Comparison of ENCODE assay signal across 13 cellular contexts in the genomic region with DNA sequence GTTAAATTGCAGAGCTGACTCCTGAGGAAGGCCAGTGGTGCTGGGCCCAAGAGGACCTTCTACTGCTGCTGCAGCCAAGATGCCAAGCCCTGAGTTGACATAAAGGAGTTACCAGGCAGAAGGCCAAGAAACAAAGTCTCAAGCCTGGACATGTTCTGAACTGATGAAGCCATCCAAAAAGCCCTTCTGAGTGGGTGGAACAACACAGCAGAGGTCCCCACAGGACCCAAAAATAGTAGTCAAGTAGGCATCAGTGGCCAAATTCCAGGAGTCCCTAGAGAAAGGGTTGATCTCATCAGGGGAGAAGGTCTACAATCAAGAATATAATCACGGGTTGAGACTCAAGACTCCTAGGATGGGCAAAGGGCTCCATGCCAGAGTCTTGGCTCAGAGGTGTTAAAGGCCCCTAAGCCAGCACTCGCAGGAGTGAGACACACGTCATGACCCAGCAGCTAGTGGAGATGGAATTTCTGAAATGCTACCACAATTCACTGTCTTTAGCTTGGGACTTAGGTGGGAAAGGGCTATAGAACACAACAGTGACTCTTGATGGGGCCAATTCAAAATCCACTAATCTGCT.
DNase-seq lines count a peak whose midpoint lies in the region; ATAC-seq and TF ChIP-seq lines count a peak whose summit lies in the region.
"Had no signal": no experiment of that assay in that cellular context is flagged by ENCODE, and none has a peak within 500 bp of the region (broad histone marks: within the 10 kb centered on the region; RNA-seq: fewer than 3 reads in every experiment).

No MANE protein-coding gene starts in this region.

- H3K9me3 ChIP-seq in A673 (ENCODE audit: low read depth, low read length, poor library complexity, severe bottlenecking) (no peaks in the 10 kb centered on the region), body of pancreas (no peaks in the 10 kb centered on the region), uterus (no peaks in the 10 kb centered on the region), lower lobe of right lung (no peaks in the 10 kb centered on the region)
- H3K9me3 ChIP-seq: mucosa of descending colon had no signal

- TF ChIP-seq POLR2A in body of pancreas (IDR thresholded peaks at IDR 0.05) (no peak), uterus (IDR thresholded peaks at IDR 0.05) (no peak)

- peaks cover 36% of the 10 kb centered on the region for H3K4me1 ChIP-seq in A673 (ENCODE audit: insufficient read depth, low read length, poor library complexity, severe bottlenecking)
- peaks cover 10% of the 10 kb centered on the region for H3K4me1 ChIP-seq in body of pancreas
- no peaks in the 10 kb centered on the region for H3K4me1 ChIP-seq in uterus
- peaks cover 3% of the 10 kb centered on the region for H3K4me1 ChIP-seq in lower lobe of right lung

- ATAC-seq in body of pancreas (peak; percentile 38), left lobe of liver (peak; percentile 83), lower lobe of right lung (no peak)
- ATAC-seq: activated CD8-positive, alpha-beta memory T cell treated with anti-CD3 and anti-CD28 coated beads, Interleukin-2, amount 10 ng/mL, durations not matched to agents 7 days and 5 days; mucosa of descending colon had no signal

- DNase-seq in A673 (ENCODE audit: low spot score) (peak; percentile 55), HPDE6-E6E7 (ENCODE audit: extremely low spot score) (peak; percentile 49), body of pancreas (peak; percentile 26 to 75 (median 54)), left lobe of liver (ENCODE audit: low spot score) (no peak), uterus (no peak), lower lobe of right lung (no peak), NCI-H1092 (lab: John Stamatoyannopoulos, UW) (no peak), foreskin melanocyte (no peak)
- DNase-seq: activated CD8-positive, alpha-beta memory T cell treated with anti-CD3 and anti-CD28 coated beads, Interleukin-2, amount 10 ng/mL, durations not matched to agents 7 days and 5 days; CD4-positive, alpha-beta T cell; glutamatergic neuron; mucosa of descending colon; NCI-H510A had no signal

- WGBS in body of pancreas, 2 donors, result 79 to 89% methylated on average over 3 of the region's 3 CpGs

- H3K4me3 ChIP-seq in A673 (ENCODE audit: low read depth, low read length, poor library complexity, severe bottlenecking) (no peak overlapping the region), body of pancreas (no peak overlapping the region), uterus (no peak overlapping the region), lower lobe of right lung (no peak overlapping the region)
- H3K4me3 ChIP-seq: mucosa of descending colon had no signal

- CTCF ChIA-PET in A673 (lab: Charles Lee), result no interaction called here

- BruUV-seq in A673 (replicated peaks; lab: Mats Ljungman, UMichigan), result no TSS peak

- no peak for TF ChIP-seq CTCF in A673 (conservative IDR thresholded peaks at IDR 0.05; ENCODE audit: low read depth, low read length)
- TF ChIP-seq CTCF in body of pancreas (IDR thresholded peaks at IDR 0.05), result no peak
- no peak for TF ChIP-seq CTCF in uterus (IDR thresholded peaks at IDR 0.05)
- no peak for TF ChIP-seq CTCF in lower lobe of right lung (IDR thresholded peaks at IDR 0.05)

- POLR2A ChIA-PET in A673 (lab: Charles Lee; ENCODE audit: low non-redundant PET), result no interaction called here

- no peaks in the 10 kb centered on the region for H3K36me3 ChIP-seq in A673 (ENCODE audit: insufficient read depth, low read length, poor library complexity, severe bottlenecking)
- no peaks in the 10 kb centered on the region for H3K36me3 ChIP-seq in body of pancreas (replicated peaks in 1 of 2; ENCODE audit: insufficient read depth in 1 of 2, low read depth in 2 of 2)
- H3K36me3 ChIP-seq in uterus, result no peaks in the 10 kb centered on the region
- H3K36me3 ChIP-seq in lower lobe of right lung, result no peaks in the 10 kb centered on the region

- H3K27me3 ChIP-seq in A673 (replicated peaks; ENCODE audit: insufficient read depth, low read depth, low read length, poor library complexity) (no peaks in the 10 kb centered on the region), body of pancreas (no peaks in the 10 kb centered on the region), uterus (no peaks in the 10 kb centered on the region), lower lobe of right lung (ENCODE audit: low read depth) (no peaks in the 10 kb centered on the region)

- intact Hi-C loops in A673 (cut with micrococcal nuclease; ENCODE audit: unreplicated experiment), result no loop called here
- intact Hi-C loops in body of pancreas (cut with DNase I), result no loop called here
- intact Hi-C loops in uterus (cut with DNase I; ENCODE audit: low total_unique reads), result no loop called here
- intact Hi-C loops in lower lobe of right lung (cut with DNase I), result no loop called here

- no peak overlapping the region for H3K27ac ChIP-seq in A673 (ENCODE audit: low read depth, low read length, poor library complexity, severe bottlenecking)
- H3K27ac ChIP-seq in body of pancreas, result no peak overlapping the region
- H3K27ac ChIP-seq in uterus, result no peak overlapping the region
- no peak overlapping the region for H3K27ac ChIP-seq in lower lobe of right lung

Comparison
In these comparisons a context has a peak if more than half of its experiments do, and no peak if none do; other contexts are left out.
1. DNase-seq: peak in A673 (single experiment), HPDE6-E6E7 (single experiment) and body of pancreas (4 of 4); none in left lobe of liver (single experiment), uterus (0 of 2), lower lobe of right lung (single experiment), NCI-H1092 (single experiment) and foreskin melanocyte (single experiment).
2. ATAC-seq: peak in body of pancreas (single experiment) and left lobe of liver (single experiment); none in lower lobe of right lung (0 of 2).